In the genomic region with DNA sequence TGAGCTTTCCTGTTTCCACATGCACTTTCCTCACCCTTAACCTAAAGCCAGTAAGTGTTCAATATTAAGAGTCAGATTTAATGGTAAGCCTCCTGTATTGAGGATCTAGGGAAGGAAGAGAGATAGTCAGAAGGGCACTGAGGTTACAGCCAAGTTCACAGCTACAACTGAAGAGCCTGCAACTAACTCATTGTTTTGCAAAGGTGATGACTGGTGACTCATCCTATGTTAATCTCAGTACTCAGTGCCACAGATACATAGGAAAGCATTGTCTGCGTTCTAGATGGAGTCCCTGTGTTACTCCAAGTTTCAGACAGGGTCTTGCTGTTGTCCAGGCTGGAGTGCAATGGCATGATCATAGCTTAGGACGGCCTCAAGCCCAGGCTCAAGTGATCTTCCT, we compare ENCODE assay signal across 25 cellular contexts.
DNase-seq lines count a peak whose midpoint lies in the region; ATAC-seq, FAIRE-seq and TF ChIP-seq lines count a peak whose summit lies in the region.
"Had no signal": no experiment of that assay in that cellular context is flagged by ENCODE, and none has a peak within 500 bp of the region (broad histone marks: within the 10 kb centered on the region; RNA-seq: fewer than 3 reads in every experiment).

No MANE protein-coding gene starts in this region.

- no peaks in the 10 kb centered on the region for H3K4me1 ChIP-seq in H9 (ENCODE audit: insufficient read depth, low read length)
- H3K4me1 ChIP-seq in hepatocyte (ENCODE audit: insufficient read depth) = peaks cover 13% of the 10 kb centered on the region
- H3K4me1 ChIP-seq: BLaER1, SJCRH30 had no signal

- H2BK5ac ChIP-seq in H9 (ENCODE audit: insufficient read length, low read length) = no peak overlapping the region

- H2AK5ac ChIP-seq in H9 (ENCODE audit: insufficient read length, low read length) = no peak overlapping the region

- H3K4me1 Mint-ChIP-seq in H9 = peaks cover 3 to 12% of the 10 kb centered on the region in 2 experiments; a peak in 3 of 4 replicates
- no peaks in the 10 kb centered on the region for H3K4me1 Mint-ChIP-seq in stimulated activated memory B cell treated with anti-CD40 and anti-IgM and Interleukin-4, amounts not matched to agents 10 μg/mL and 1 μg/mL and 100 μg/mL, for 72 hours

- H2BK120ac ChIP-seq in H9 (ENCODE audit: low read depth, low read length, poor library complexity, severe bottlenecking) = no peak overlapping the region

- H2BK12ac ChIP-seq in H9 (ENCODE audit: insufficient read length, low read depth, low read length) = no peak overlapping the region

- H3K27me3 ChIP-seq in H9 (ENCODE audit: insufficient read depth, low read length) (no peaks in the 10 kb centered on the region), hepatocyte (no peaks in the 10 kb centered on the region)
- H3K27me3 ChIP-seq: BLaER1, SJCRH30 had no signal

- H2AFZ ChIP-seq in H9 (ENCODE audit: low read length) = no peak overlapping the region
- no peak overlapping the region for H2AFZ ChIP-seq in hepatocyte

- H3K9me2 ChIP-seq in hepatocyte (replicated peaks; ENCODE audit: insufficient read depth) = no peaks in the 10 kb centered on the region

- H4K5ac ChIP-seq in H9 (ENCODE audit: insufficient read length, low read depth, low read length) = no peak overlapping the region

- H3K79me1 ChIP-seq in H9 (ENCODE audit: insufficient read depth, low read depth, low read length, poor library complexity, severe bottlenecking) = no peaks in the 10 kb centered on the region

- no peak overlapping the region for H3K56ac ChIP-seq in H9 (ENCODE audit: insufficient read length, low read depth, low read length)

- H3K14ac ChIP-seq in H9 (ENCODE audit: insufficient read depth, low read length) = no peak overlapping the region

- H3K4me3 Mint-ChIP-seq in H9 = no peak overlapping the region
- no peak overlapping the region for H3K4me3 Mint-ChIP-seq in stimulated activated memory B cell treated with anti-CD40 and anti-IgM and Interleukin-4, amounts not matched to agents 10 μg/mL and 1 μg/mL and 100 μg/mL, for 72 hours
- H3K4me3 Mint-ChIP-seq: CD4-positive, alpha-beta T cell had no signal

- H4K8ac ChIP-seq in H9 (replicated peaks; ENCODE audit: insufficient read length, low read depth, low read length) = no peak overlapping the region

- H3K27ac Mint-ChIP-seq in H9 = peak overlapping the region in 1 of 3 experiments; percentile 58; a peak in 1 of 7 replicates
- no peak overlapping the region for H3K27ac Mint-ChIP-seq in stimulated activated memory B cell treated with anti-CD40 and anti-IgM and Interleukin-4, amounts not matched to agents 10 μg/mL and 1 μg/mL and 100 μg/mL, for 72 hours
- H3K27ac Mint-ChIP-seq: CD4-positive, alpha-beta T cell had no signal

- FAIRE-seq in GM19239 (lab: Jason Lieb, UNC) = no peak
- FAIRE-seq: GM12878, HepG2, RCC 7860 had no signal

- no peaks in the 10 kb centered on the region for H3K79me2 ChIP-seq in H9 (ENCODE audit: insufficient read depth, low read length)
- H3K79me2 ChIP-seq in hepatocyte = no peaks in the 10 kb centered on the region

- no peak for ATAC-seq in stimulated activated memory B cell treated with anti-CD40 and anti-IgM and Interleukin-4, amounts not matched to agents 10 μg/mL and 1 μg/mL and 100 μg/mL, for 72 hours
- ATAC-seq: GM12878, HepG2 had no signal

- no peaks in the 10 kb centered on the region for H3K23me2 ChIP-seq in H9 (ENCODE audit: insufficient read length, low read depth, low read length, poor library complexity, severe bottlenecking)

- H2BK20ac ChIP-seq in H9 (ENCODE audit: low read depth, low read length, poor library complexity, severe bottlenecking) = no peak overlapping the region

- H3K27me3 Mint-ChIP-seq in H9 (ENCODE audit: low read depth) = peaks cover 18% of the 10 kb centered on the region
- H3K27me3 Mint-ChIP-seq in stimulated activated memory B cell treated with anti-CD40 and anti-IgM and Interleukin-4, amounts not matched to agents 10 μg/mL and 1 μg/mL and 100 μg/mL, for 72 hours = no peaks in the 10 kb centered on the region
- H3K27me3 Mint-ChIP-seq: CD4-positive, alpha-beta T cell had no signal

- no peak for TF ChIP-seq CTCF in H9 (conservative IDR thresholded peaks at IDR 0.05)
- no peak for TF ChIP-seq CTCF in hepatocyte (IDR thresholded peaks at IDR 0.05; ENCODE audit: poor library complexity)
- TF ChIP-seq CTCF in GM13976 (IDR thresholded peaks at IDR 0.05; ENCODE audit: borderline replicate concordance, control extremely low read depth, extremely low read depth, insufficient read depth, missing control alignments) = no peak

- H4K20me1 ChIP-seq in H9 (ENCODE audit: control insufficient read depth, insufficient read depth, insufficient read length) (no peaks in the 10 kb centered on the region), hepatocyte (ENCODE audit: insufficient read depth, poor library complexity, severe bottlenecking) (no peaks in the 10 kb centered on the region)
- H4K20me1 ChIP-seq: BLaER1 had no signal

- in situ Hi-C loops in GM13976 (cut with MboI; ENCODE audit: low sequenced_read_pairs, unreplicated experiment) = no loop called here

- no peak overlapping the region for H3K4ac ChIP-seq in H9 (ENCODE audit: low read depth, low read length)

- H3K23ac ChIP-seq in H9 (ENCODE audit: insufficient read length, low read depth, low read length) = no peak overlapping the region

- H3K36me3 ChIP-seq in hepatocyte (replicated peaks; ENCODE audit: insufficient read depth, low read depth) = no peaks in the 10 kb centered on the region
- H3K36me3 ChIP-seq: BLaER1, SJCRH30 had no signal

- H4K91ac ChIP-seq in H9 (ENCODE audit: insufficient read length, low read depth, low read length) = no peak overlapping the region

- no peak overlapping the region for H2BK15ac ChIP-seq in H9 (ENCODE audit: low read depth, low read length)

- H3K4me3 ChIP-seq in hepatocyte = no peak overlapping the region
- H3K4me3 ChIP-seq: BLaER1, GM12878, SJCRH30 had no signal

- H3K36me3 Mint-ChIP-seq in H9 (ENCODE audit: insufficient read depth in 1 of 3, low read depth in 3 of 3) = no peaks in the 10 kb centered on the region
- H3K36me3 Mint-ChIP-seq in stimulated activated memory B cell treated with anti-CD40 and anti-IgM and Interleukin-4, amounts not matched to agents 10 μg/mL and 1 μg/mL and 100 μg/mL, for 72 hours = no peaks in the 10 kb centered on the region

- no CpG with 5 or more reads among the region's 2 CpGs for WGBS in H9 (ENCODE audit: extremely low coverage, insufficient read length, low lambda C conversion rate)
- WGBS in hepatocyte (ENCODE audit: low lambda C conversion rate, missing lambda C conversion rate) = 58% methylated on average over 2 of the region's 2 CpGs

- H3K9me3 Mint-ChIP-seq in H9 = no peaks in the 10 kb centered on the region
- H3K9me3 Mint-ChIP-seq in stimulated activated memory B cell treated with anti-CD40 and anti-IgM and Interleukin-4, amounts not matched to agents 10 μg/mL and 1 μg/mL and 100 μg/mL, for 72 hours = no peaks in the 10 kb centered on the region
- H3K9me3 Mint-ChIP-seq: CD4-positive, alpha-beta T cell had no signal

- no peaks in the 10 kb centered on the region for H3K9me3 ChIP-seq in H9 (ENCODE audit: control insufficient read depth, low read depth, low read length)
- no peaks in the 10 kb centered on the region for H3K9me3 ChIP-seq in hepatocyte (ENCODE audit: low read depth)
- H3K9me3 ChIP-seq: BLaER1, SJCRH30 had no signal

- no peak overlapping the region for H3K18ac ChIP-seq in H9 (ENCODE audit: insufficient read length, low read depth, low read length)

- H3K9ac ChIP-seq in H9 (ENCODE audit: extremely low read depth, insufficient read length, low read length) = no peak overlapping the region
- H3K9ac ChIP-seq: BLaER1 had no signal

- H3K4me2 ChIP-seq in H9 (ENCODE audit: insufficient read depth, insufficient read length, low read length) = no peak overlapping the region
- no peak overlapping the region for H3K4me2 ChIP-seq in hepatocyte
- H3K4me2 ChIP-seq: BLaER1 had no signal

- no peak overlapping the region for H3K27ac ChIP-seq in H9 (ENCODE audit: insufficient read length, low read depth, low read length)
- peak overlapping the region; percentile 34 for H3K27ac ChIP-seq in hepatocyte
- H3K27ac ChIP-seq: BLaER1, SJCRH30 had no signal

- DNase-seq in H9 (peak; percentile 47), SW480 (ENCODE audit: low spot score) (peak; percentile 8), hepatocyte (ENCODE audit: low spot score) (no peak), islet precursor cell (peak; percentile 53), GM19239 (ENCODE audit: insufficient read length, low spot score) (no peak), NCI-H146 (lab: John Stamatoyannopoulos, UW) (no peak), GM13976 (ENCODE audit: low spot score) (no peak)
- DNase-seq: CD4-positive, alpha-beta T cell; COR-L47; DMS79 treated with DMSO at 0.1 percent for 48 hours; GOT3; KG1; MV-4-11; NCI-H1105 treated with DMSO at 0.1 percent for 48 hours; NCI-H1694; NCI-H2081; NCI-H446; NCI-H526; OCI-M1; SJCRH30 had no signal

- no peak overlapping the region for H3T11ph ChIP-seq in H9 (ENCODE audit: low read length)

Comparison
In these comparisons a context has a peak if more than half of its experiments do, and no peak if none do; other contexts are left out.
1. DNase-seq: peak in H9 (single experiment), SW480 (single experiment) and islet precursor cell (single experiment); none in hepatocyte (single experiment), GM19239 (single experiment), NCI-H146 (single experiment) and GM13976 (single experiment).